In the genomic region with DNA sequence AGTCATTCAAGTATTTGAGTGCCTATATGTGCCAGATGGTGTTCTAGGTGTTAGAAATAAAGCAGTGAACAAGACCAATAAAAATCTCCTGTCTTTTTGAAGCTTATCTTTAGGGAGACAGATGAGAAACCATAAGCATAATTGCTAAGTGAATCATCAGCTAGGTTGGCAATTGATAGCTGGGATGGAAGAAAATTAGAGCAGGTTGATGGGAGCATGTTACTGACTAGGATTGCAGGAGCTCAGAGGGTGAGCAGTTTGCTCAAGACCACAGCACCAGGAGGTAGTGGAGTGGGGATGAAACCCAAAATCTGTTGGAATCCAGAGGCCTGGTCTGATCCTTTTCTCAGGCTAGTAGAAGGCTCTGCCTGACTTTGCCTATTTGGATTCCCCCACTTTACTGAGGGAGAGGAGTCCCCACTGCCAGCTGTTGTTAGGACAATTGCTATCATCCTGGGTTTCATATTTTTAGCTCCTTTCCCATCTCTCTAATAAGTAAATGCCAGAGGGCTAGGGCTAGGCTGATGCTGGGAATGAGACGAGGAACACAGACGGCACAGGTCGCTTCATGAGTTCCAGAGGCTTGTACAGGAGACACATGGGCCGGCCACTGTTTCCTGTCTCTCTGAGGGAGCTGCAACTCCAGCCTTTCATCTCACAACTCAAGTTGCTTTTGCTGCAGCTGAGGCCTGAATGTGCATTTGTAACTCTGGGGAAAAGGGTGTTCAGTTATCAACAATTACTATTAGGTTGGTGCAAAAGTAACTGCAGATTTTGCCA, we compare ENCODE assay signal across 16 cellular contexts.
"Had no signal": no experiment of that assay in that cellular context is flagged by ENCODE, and none has a peak within 500 bp of the region (broad histone marks: within the 10 kb centered on the region; RNA-seq: fewer than 3 reads in every experiment).

No MANE protein-coding gene starts in this region.

- H3K36me3 Mint-ChIP-seq: activated naive CD4-positive, alpha-beta T cell treated with anti-CD3 and anti-CD28 coated beads, Interleukin-2, amount 50 U/mL, for 24 hours; brain had no signal

- H3K27me3 ChIP-seq: dorsolateral prefrontal cortex, esophagus squamous epithelium, transverse colon had no signal

- H3K27ac Mint-ChIP-seq: activated CD4-positive, alpha-beta T cell treated with anti-CD3 and anti-CD28 coated beads, Interleukin-2, amount 10 ng/mL, durations not matched to agents 7 days and 5 days; activated naive CD4-positive, alpha-beta T cell treated with anti-CD3 and anti-CD28 coated beads, Interleukin-2, amount 50 U/mL, for 24 hours; brain had no signal

- H3K4me1 ChIP-seq: esophagus squamous epithelium, transverse colon had no signal

- H3K9me3 ChIP-seq: esophagus squamous epithelium, transverse colon had no signal

- H3K4me3 Mint-ChIP-seq: activated CD4-positive, alpha-beta T cell treated with anti-CD3 and anti-CD28 coated beads, Interleukin-2, amount 10 ng/mL, durations not matched to agents 7 days and 5 days; activated naive CD4-positive, alpha-beta T cell treated with anti-CD3 and anti-CD28 coated beads, Interleukin-2, amount 50 U/mL, for 24 hours; brain had no signal

- H3K27ac ChIP-seq: esophagus squamous epithelium, transverse colon had no signal

- FAIRE-seq: endometrium, keratinocyte, TTC549 had no signal

- DNase-seq: activated CD4-positive, alpha-beta T cell treated with anti-CD3 and anti-CD28 coated beads, Interleukin-2, amount 10 ng/mL, durations not matched to agents 7 days and 5 days; activated CD4-positive, CD25-positive, alpha-beta regulatory T cell; activated CD8-positive, alpha-beta memory T cell treated with anti-CD3 and anti-CD28 coated beads for 24 hours; amygdala; cerebellar nuclear complex; dorsolateral prefrontal cortex; esophagus squamous epithelium; foreskin fibroblast; mesendoderm; transverse colon had no signal

- H3K9me3 Mint-ChIP-seq: activated CD4-positive, alpha-beta T cell treated with anti-CD3 and anti-CD28 coated beads, Interleukin-2, amount 10 ng/mL, durations not matched to agents 7 days and 5 days; activated naive CD4-positive, alpha-beta T cell treated with anti-CD3 and anti-CD28 coated beads, Interleukin-2, amount 50 U/mL, for 24 hours had no signal

- H3K4me3 ChIP-seq: dorsolateral prefrontal cortex, esophagus squamous epithelium, smooth muscle cell, transverse colon had no signal

- H3K27me3 Mint-ChIP-seq: activated CD4-positive, alpha-beta T cell treated with anti-CD3 and anti-CD28 coated beads, Interleukin-2, amount 10 ng/mL, durations not matched to agents 7 days and 5 days; activated naive CD4-positive, alpha-beta T cell treated with anti-CD3 and anti-CD28 coated beads, Interleukin-2, amount 50 U/mL, for 24 hours; brain had no signal

- H3K36me3 ChIP-seq: esophagus squamous epithelium, transverse colon had no signal

- H3K4me1 Mint-ChIP-seq: brain had no signal
